14 cellular contexts compared by ENCODE assay signal in the genomic region with DNA sequence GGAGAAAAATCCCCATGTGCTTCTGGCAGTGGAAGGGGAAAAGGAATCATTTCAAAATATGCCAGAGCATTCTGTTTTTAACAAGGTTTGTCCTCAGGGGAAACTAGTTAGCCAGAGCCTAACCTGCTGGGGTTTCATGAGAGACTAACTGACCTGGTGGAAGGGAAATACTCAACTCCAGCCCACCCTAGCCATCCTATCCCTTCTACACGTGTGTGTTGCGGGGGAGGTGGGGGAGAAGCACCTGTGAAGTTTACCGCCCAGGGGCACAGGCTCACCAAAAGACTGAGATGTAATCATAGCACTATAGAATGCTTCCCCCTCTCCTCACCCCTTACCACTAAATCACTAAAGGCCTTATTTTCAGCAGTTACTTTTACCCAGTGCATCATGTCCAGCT.
DNase-seq lines count a peak whose midpoint lies in the region; ATAC-seq and TF ChIP-seq lines count a peak whose summit lies in the region.
"Had no signal": no experiment of that assay in that cellular context is flagged by ENCODE, and none has a peak within 500 bp of the region (broad histone marks: within the 10 kb centered on the region; RNA-seq: fewer than 3 reads in every experiment).

No MANE protein-coding gene starts in this region.

- no peak overlapping the region for H2AK5ac ChIP-seq in mesendoderm (ENCODE audit: low read length)

- DNase-seq in activated CD8-positive, alpha-beta memory T cell treated with anti-CD3 and anti-CD28 coated beads for 24 hours, result peak; percentile 1
- DNase-seq in activated CD8-positive, alpha-beta memory T cell treated with anti-CD3 and anti-CD28 coated beads, Interleukin-2, amount 50 U/mL, for 4 hours, result no peak
- DNase-seq in left kidney (ENCODE audit: low read depth, low spot score) (peak; percentile 10), type B pancreatic cell (ENCODE audit: extremely low spot score, unreplicated experiment) (peak; percentile 18), mesendoderm (no peak), right atrium auricular region (ENCODE audit: low spot score) (no peak)
- no peak for DNase-seq in stimulated activated naive B cell treated with anti-CD40 and anti-IgM and Interleukin-4, amounts not matched to agents 10 μg/mL and 1 μg/mL and 100 μg/mL, for 72 hours
- DNase-seq: 8988T, GF-D8, GOT3, H7 had no signal

- H3K9me3 Mint-ChIP-seq in type B pancreatic cell, result no peaks in the 10 kb centered on the region
- peaks cover 5 to 8% of the 10 kb centered on the region in 2 donors for H3K9me3 Mint-ChIP-seq in stimulated activated naive B cell treated with anti-CD40 and anti-IgM and Interleukin-4, amounts not matched to agents 10 μg/mL and 1 μg/mL and 100 μg/mL, for 72 hours

- H3K9me3 ChIP-seq in right atrium auricular region, result peaks cover 6 to 25% of the 10 kb centered on the region in 2 donors

- H3K79me2 ChIP-seq in mesendoderm (ENCODE audit: control insufficient read depth, insufficient read depth, low read length), result no peaks in the 10 kb centered on the region

- no peak overlapping the region for H2BK5ac ChIP-seq in mesendoderm (ENCODE audit: low read length)

- H3K79me1 ChIP-seq in mesendoderm (ENCODE audit: low read length), result no peaks in the 10 kb centered on the region

- no peak for ATAC-seq in stimulated activated naive B cell treated with anti-CD40 and anti-IgM and Interleukin-4, amounts not matched to agents 10 μg/mL and 1 μg/mL and 100 μg/mL, for 72 hours (replicated peaks)
- ATAC-seq: HepG2 had no signal

- H3K27ac ChIP-seq in mesendoderm (ENCODE audit: low read depth, low read length), result no peak overlapping the region
- no peak overlapping the region for H3K27ac ChIP-seq in right atrium auricular region
- H3K27ac ChIP-seq: BLaER1 had no signal

- H3K4ac ChIP-seq in mesendoderm (ENCODE audit: low read depth, low read length), result no peak overlapping the region

- H3K18ac ChIP-seq in mesendoderm (ENCODE audit: low read length), result no peak overlapping the region

- H2BK15ac ChIP-seq in mesendoderm (replicated peaks; ENCODE audit: low read depth), result no peak overlapping the region

- H3K4me1 ChIP-seq in mesendoderm (ENCODE audit: control insufficient read depth, low read depth, low read length) (no peaks in the 10 kb centered on the region), right atrium auricular region (no peaks in the 10 kb centered on the region)
- H3K4me1 ChIP-seq: BLaER1 had no signal

- no peak overlapping the region for H3K4me2 ChIP-seq in mesendoderm (ENCODE audit: low read length)
- H3K4me2 ChIP-seq: BLaER1 had no signal

- H3K27me3 Mint-ChIP-seq in type B pancreatic cell, result peaks cover 4% of the 10 kb centered on the region
- H3K27me3 Mint-ChIP-seq in stimulated activated naive B cell treated with anti-CD40 and anti-IgM and Interleukin-4, amounts not matched to agents 10 μg/mL and 1 μg/mL and 100 μg/mL, for 72 hours, result peaks cover 0 to 13% of the 10 kb centered on the region in 2 donors

- H3K4me1 Mint-ChIP-seq in type B pancreatic cell (ENCODE audit: unreplicated experiment), result no peaks in the 10 kb centered on the region
- H3K4me1 Mint-ChIP-seq in stimulated activated naive B cell treated with anti-CD40 and anti-IgM and Interleukin-4, amounts not matched to agents 10 μg/mL and 1 μg/mL and 100 μg/mL, for 72 hours, result no peaks in the 10 kb centered on the region
- H3K4me1 Mint-ChIP-seq: IgD-negative memory B cell had no signal

- H3K27me3 ChIP-seq in mesendoderm (ENCODE audit: insufficient read depth, low read length, poor library complexity) (no peaks in the 10 kb centered on the region), right atrium auricular region (no peaks in the 10 kb centered on the region)
- H3K27me3 ChIP-seq: BLaER1 had no signal

- no peak overlapping the region for H4K8ac ChIP-seq in mesendoderm (ENCODE audit: low read depth, low read length)

- TF ChIP-seq CTCF in type B pancreatic cell (conservative IDR thresholded peaks at IDR 0.05), result no peak
- TF ChIP-seq CTCF in right atrium auricular region (IDR thresholded peaks at IDR 0.05), result no peak

- H3K4me3 ChIP-seq in mesendoderm (ENCODE audit: low read length) (no peak overlapping the region), right atrium auricular region (no peak overlapping the region)
- H3K4me3 ChIP-seq: BLaER1 had no signal

- WGBS in mesendoderm (ENCODE audit: extremely low coverage, insufficient coverage, low lambda C conversion rate), result no CpG with 5 or more reads among the region's 3 CpGs

- H3K36me3 ChIP-seq in mesendoderm (ENCODE audit: control insufficient read depth, insufficient read depth, low read length), result no peaks in the 10 kb centered on the region
- no peaks in the 10 kb centered on the region for H3K36me3 ChIP-seq in right atrium auricular region
- H3K36me3 ChIP-seq: BLaER1 had no signal

- H2BK120ac ChIP-seq in mesendoderm (ENCODE audit: low read depth, low read length), result no peak overlapping the region

- H3K9ac ChIP-seq in mesendoderm (ENCODE audit: low read length), result no peak overlapping the region
- H3K9ac ChIP-seq: BLaER1 had no signal

- no peak overlapping the region for H4K5ac ChIP-seq in mesendoderm (ENCODE audit: low read length)

- no peaks in the 10 kb centered on the region for H3K36me3 Mint-ChIP-seq in type B pancreatic cell
- H3K36me3 Mint-ChIP-seq in stimulated activated naive B cell treated with anti-CD40 and anti-IgM and Interleukin-4, amounts not matched to agents 10 μg/mL and 1 μg/mL and 100 μg/mL, for 72 hours, result no peaks in the 10 kb centered on the region
- H3K36me3 Mint-ChIP-seq: IgD-negative memory B cell had no signal

- no peak overlapping the region for H3K27ac Mint-ChIP-seq in type B pancreatic cell
- H3K27ac Mint-ChIP-seq in stimulated activated naive B cell treated with anti-CD40 and anti-IgM and Interleukin-4, amounts not matched to agents 10 μg/mL and 1 μg/mL and 100 μg/mL, for 72 hours, result no peak overlapping the region
- H3K27ac Mint-ChIP-seq: IgD-negative memory B cell had no signal

- no peak overlapping the region for H3K23ac ChIP-seq in mesendoderm (ENCODE audit: low read length)

- H3K4me3 Mint-ChIP-seq in type B pancreatic cell, result no peak overlapping the region
- no peak overlapping the region for H3K4me3 Mint-ChIP-seq in stimulated activated naive B cell treated with anti-CD40 and anti-IgM and Interleukin-4, amounts not matched to agents 10 μg/mL and 1 μg/mL and 100 μg/mL, for 72 hours
- H3K4me3 Mint-ChIP-seq: IgD-negative memory B cell had no signal

- H3K56ac ChIP-seq in mesendoderm (ENCODE audit: low read length), result no peak overlapping the region

Comparison
In these comparisons a context has a peak if more than half of its experiments do, and no peak if none do; other contexts are left out.
1. DNase-seq: peak in activated CD8-positive, alpha-beta memory T cell treated with anti-CD3 and anti-CD28 coated beads for 24 hours (single experiment), left kidney (single experiment) and type B pancreatic cell (single experiment); none in activated CD8-positive, alpha-beta memory T cell treated with anti-CD3 and anti-CD28 coated beads, Interleukin-2, amount 50 U/mL, for 4 hours (single experiment), stimulated activated naive B cell treated with anti-CD40 and anti-IgM and Interleukin-4, amounts not matched to agents 10 μg/mL and 1 μg/mL and 100 μg/mL, for 72 hours (single experiment), mesendoderm (single experiment) and right atrium auricular region (single experiment).